Comparison of ENCODE assay signal across 18 cellular contexts in genomic region chr20:22245139-22245538, GRCh38.
A peak's percentile ranks its signal among the peaks of the same experiment; 100 is the strongest.
DNase-seq lines count a peak whose midpoint lies in the region; ATAC-seq and TF ChIP-seq lines count a peak whose summit lies in the region.
"Had no signal": no experiment of that assay in that cellular context is flagged by ENCODE, and none has a peak within 500 bp of the region (broad histone marks: within the 10 kb centered on the region; RNA-seq: fewer than 3 reads in every experiment).

No MANE protein-coding gene starts in this region.

- no peaks in the 10 kb centered on the region for H3K27me3 ChIP-seq in GM23338 (ENCODE audit: insufficient read depth)
- H3K27me3 ChIP-seq: BLaER1 treated with 17β-estradiol and CSF1 and Interleukin-3, amounts not matched to agents 10 nM and 100 nM had no signal

- H3K4me1 ChIP-seq in GM23338 (ENCODE audit: insufficient read depth): no peaks in the 10 kb centered on the region
- H3K4me1 ChIP-seq: A549; BLaER1 treated with 17β-estradiol and CSF1 and Interleukin-3, amounts not matched to agents 10 nM and 100 nM; Caco-2 had no signal

- no peaks in the 10 kb centered on the region for H4K20me1 ChIP-seq in GM23338 (replicated peaks; ENCODE audit: insufficient read depth)
- H4K20me1 ChIP-seq: BLaER1 treated with 17β-estradiol and CSF1 and Interleukin-3, amounts not matched to agents 10 nM and 100 nM had no signal

- DNase-seq in SHP77 (lab: John Stamatoyannopoulos, UW): peak; percentile 7 to 12
- DNase-seq in SHP77 treated with DMSO at 0.1 percent for 48 hours (lab: John Stamatoyannopoulos, UW): no peak
- no peak for DNase-seq in GM23338 (ENCODE audit: low spot score)
- DNase-seq in left kidney (ENCODE audit: low read depth, low spot score): peak; percentile 9
- DNase-seq in NCI-H1105 treated with DMSO at 0.1 percent for 48 hours (lab: John Stamatoyannopoulos, UW): no peak
- DNase-seq: AML-193; Caco-2; Calu3; CD4-positive, alpha-beta T cell; CD8-positive, alpha-beta T cell; DMS79 treated with DMSO at 0.1 percent for 48 hours; GF-D8 had no signal

- no peaks in the 10 kb centered on the region for H3K79me2 ChIP-seq in GM23338 (replicated peaks; ENCODE audit: insufficient read depth)

- H3K27me3 Mint-ChIP-seq in GM23338 (ENCODE audit: insufficient read depth, low read depth, poor library complexity): peaks cover 3% of the 10 kb centered on the region
- H3K27me3 Mint-ChIP-seq: B cell; CD4-positive, alpha-beta T cell had no signal

- no peaks in the 10 kb centered on the region for H3K9me2 ChIP-seq in GM23338 (ENCODE audit: insufficient read depth)

- no peaks in the 10 kb centered on the region for H3K36me3 ChIP-seq in GM23338 (ENCODE audit: insufficient read depth)
- H3K36me3 ChIP-seq: BLaER1 treated with 17β-estradiol and CSF1 and Interleukin-3, amounts not matched to agents 10 nM and 100 nM had no signal

- no peaks in the 10 kb centered on the region for H3K4me1 Mint-ChIP-seq in GM23338
- H3K4me1 Mint-ChIP-seq: B cell had no signal

- H3K9me3 Mint-ChIP-seq in GM23338: no peaks in the 10 kb centered on the region
- H3K9me3 Mint-ChIP-seq: CD4-positive, alpha-beta T cell; CD8-positive, alpha-beta T cell had no signal

- no peak for ATAC-seq in GM23338
- no peak for ATAC-seq in HG02938 (IDR thresholded peaks at IDR 0.05; ENCODE audit: unreplicated experiment)
- ATAC-seq: A549; CD8-positive, alpha-beta T cell had no signal

- H3F3A ChIP-seq in GM23338 (replicated peaks; ENCODE audit: low read depth): no peaks in the 10 kb centered on the region

- H3K36me3 Mint-ChIP-seq in GM23338 (ENCODE audit: low read depth): no peaks in the 10 kb centered on the region
- H3K36me3 Mint-ChIP-seq: CD8-positive, alpha-beta T cell had no signal

- no peak overlapping the region for H3K4me3 ChIP-seq in GM23338
- H3K4me3 ChIP-seq: A549; BLaER1 treated with 17β-estradiol and CSF1 and Interleukin-3, amounts not matched to agents 10 nM and 100 nM had no signal

- H3K4me3 Mint-ChIP-seq in GM23338: no peak overlapping the region
- H3K4me3 Mint-ChIP-seq: B cell; CD4-positive, alpha-beta T cell; CD8-positive, alpha-beta T cell had no signal

- peak overlapping the region; percentile 59; the same call in 1 of the 2 replicates for H2AFZ ChIP-seq in GM23338

- no peak overlapping the region for H3K27ac ChIP-seq in GM23338 (ENCODE audit: low read depth)
- H3K27ac ChIP-seq: 22Rv1; A549; BLaER1 treated with 17β-estradiol and CSF1 and Interleukin-3, amounts not matched to agents 10 nM and 100 nM; C4-2B had no signal

- TF ChIP-seq CTCF in GM23338 (conservative IDR thresholded peaks at IDR 0.05; ENCODE audit: low read depth in 2 of 2): no peak

- no peak overlapping the region for H3K27ac Mint-ChIP-seq in GM23338
- H3K27ac Mint-ChIP-seq: B cell; CD4-positive, alpha-beta T cell; CD8-positive, alpha-beta T cell had no signal

- no peak overlapping the region for H3K4me2 ChIP-seq in GM23338
- H3K4me2 ChIP-seq: A549; BLaER1 treated with 17β-estradiol and CSF1 and Interleukin-3, amounts not matched to agents 10 nM and 100 nM had no signal

TF ChIP-seq in GM23338, 12 proteins besides CTCF, POLR2A, EP300 and RAD21:
- no peak for TF ChIP-seq ZNF331 (CRISPR knock-in tag; IDR thresholded peaks at IDR 0.05; ENCODE audit: low read depth)

Comparison
In these comparisons a context has a peak if more than half of its experiments do, and no peak if none do; other contexts are left out.
1. DNase-seq: peak in SHP77 (2 of 2) and left kidney (single experiment); none in SHP77 treated with DMSO at 0.1 percent for 48 hours (single experiment), GM23338 (single experiment) and NCI-H1105 treated with DMSO at 0.1 percent for 48 hours (single experiment).